ENCODE assay signal across 16 cellular contexts in genomic region chr10:70909326-70909935, GRCh38.
"Had no signal": no experiment of that assay in that cellular context is flagged by ENCODE, and none has a peak within 500 bp of the region (broad histone marks: within the 10 kb centered on the region; RNA-seq: fewer than 3 reads in every experiment).

No MANE protein-coding gene starts in this region.

- H3K9me3 Mint-ChIP-seq: activated T-helper 2 cell treated with anti-CD3 and anti-CD28 coated beads, Interferon-gamma antibody, Interleukin-2, Interleukin-4, amounts not matched to agents 10 μg/mL and 5 μg/mL and 100 μg/mL, durations not matched to agents 14 hours and 24 hours and 36 hours had no signal

- H3K27ac Mint-ChIP-seq: activated CD4-positive, alpha-beta memory T cell treated with anti-CD3 and anti-CD28 coated beads for 36 hours; activated CD4-positive, alpha-beta T cell treated with anti-CD3 and anti-CD28 coated beads for 36 hours; activated T-helper 2 cell treated with anti-CD3 and anti-CD28 coated beads, Interferon-gamma antibody, Interleukin-2, Interleukin-4, amounts not matched to agents 10 μg/mL and 5 μg/mL and 100 μg/mL, durations not matched to agents 14 hours and 24 hours and 36 hours; memory B cell; T-helper 17 cell had no signal

- H3K9me3 ChIP-seq: left lung, mucosa of descending colon, pancreas, sigmoid colon had no signal

- DNase-seq: activated CD4-positive, alpha-beta memory T cell treated with anti-CD3 and anti-CD28 coated beads for 36 hours; activated CD4-positive, alpha-beta T cell treated with anti-CD3 and anti-CD28 coated beads for 36 hours; activated naive CD4-positive, alpha-beta T cell treated with Interleukin-2 at 50 U/mL for 16 hours; activated T-cell treated with anti-CD3 and anti-CD28 coated beads, Interleukin-2, amount 50 U/mL, for 1 hour; central memory CD4-positive, alpha-beta T cell; cortex of kidney; left lung; naive B cell; sigmoid colon; stimulated activated naive CD4-positive, alpha-beta T cell; T-helper 17 cell had no signal

- H3K27me3 Mint-ChIP-seq: activated CD4-positive, alpha-beta memory T cell treated with anti-CD3 and anti-CD28 coated beads for 36 hours; activated CD4-positive, alpha-beta T cell treated with anti-CD3 and anti-CD28 coated beads for 36 hours had no signal

- H3K27me3 ChIP-seq: left lung, pancreas, sigmoid colon had no signal

- H3K4me3 ChIP-seq: left lung, mucosa of descending colon, pancreas, sigmoid colon had no signal

- H3K36me3 ChIP-seq: left lung, pancreas, sigmoid colon had no signal

- H3K27ac ChIP-seq: left lung, pancreas, sigmoid colon had no signal

- H3K4me1 ChIP-seq: left lung, pancreas had no signal

- H3K4me1 Mint-ChIP-seq: activated CD4-positive, alpha-beta T cell treated with anti-CD3 and anti-CD28 coated beads for 36 hours; memory B cell; naive B cell; T-helper 17 cell had no signal

- H3K36me3 Mint-ChIP-seq: activated CD4-positive, alpha-beta memory T cell treated with anti-CD3 and anti-CD28 coated beads for 36 hours; brain; naive B cell had no signal

- ATAC-seq: activated CD4-positive, alpha-beta T cell treated with anti-CD3 and anti-CD28 coated beads for 36 hours; left lung; mucosa of descending colon; pancreas; T-helper 17 cell had no signal

- H3K4me3 Mint-ChIP-seq: activated CD4-positive, alpha-beta memory T cell treated with anti-CD3 and anti-CD28 coated beads for 36 hours; activated CD4-positive, alpha-beta T cell treated with anti-CD3 and anti-CD28 coated beads for 36 hours; brain; memory B cell; naive B cell; T-helper 17 cell had no signal
